In genomic region chr19:7903244-7904073, GRCh38 we compare ENCODE assay signal across 1 cellular context.
TF ChIP-seq lines count a peak whose summit lies in the region.

TSS of gene MAP2K7 (plus strand) at chr19:7903877. CDS start at chr19:7903945, 68 bp downstream.

TF ChIP-seq in WTC11, 78 proteins besides CTCF, POLR2A, EP300 and RAD21 (continued from another document and continues in another):
- TF ChIP-seq ZNF425 (CRISPR knock-in tag; conservative IDR thresholded peaks at IDR 0.05) (no peak), TCF7 (CRISPR knock-in tag; IDR thresholded peaks at IDR 0.05; ENCODE audit: low read depth) (no peak), FOXJ3 (CRISPR knock-in tag; IDR thresholded peaks at IDR 0.05; ENCODE audit: borderline replicate concordance) (no peak), RELA (CRISPR knock-in tag; IDR thresholded peaks at IDR 0.05; ENCODE audit: borderline replicate concordance) (peak; percentile 95; the same call in 1 of the 2 replicates), ETV6 (CRISPR knock-in tag; IDR thresholded peaks at IDR 0.05) (peak; percentile 98), EMX1 (CRISPR knock-in tag; IDR thresholded peaks at IDR 0.05) (no peak), MLX (CRISPR knock-in tag; IDR thresholded peaks at IDR 0.05) (no peak), ZNF281 (CRISPR knock-in tag; IDR thresholded peaks at IDR 0.05) (peak; percentile 93), NFYB (CRISPR knock-in tag; conservative IDR thresholded peaks at IDR 0.05; ENCODE audit: low read depth) (no peak; the same call in 1 of the 2 replicates), ARID4B (CRISPR knock-in tag; IDR thresholded peaks at IDR 0.05; ENCODE audit: borderline replicate concordance) (peak; percentile 74; the same call in 1 of the 2 replicates), PRRX2 (CRISPR knock-in tag; IDR thresholded peaks at IDR 0.05) (no peak), USF2 (CRISPR knock-in tag; IDR thresholded peaks at IDR 0.05) (peak; percentile 40; the same call in 1 of the 2 replicates), FOXP1 (CRISPR knock-in tag; IDR thresholded peaks at IDR 0.05; ENCODE audit: borderline replicate concordance) (peak; percentile 95), ZNF121 (CRISPR knock-in tag; IDR thresholded peaks at IDR 0.05) (no peak), OVOL2 (CRISPR knock-in tag; IDR thresholded peaks at IDR 0.05; ENCODE audit: borderline replicate concordance) (no peak), ELF4 (CRISPR knock-in tag; IDR thresholded peaks at IDR 0.05; ENCODE audit: low read depth) (no peak), ZBTB21 (CRISPR knock-in tag; IDR thresholded peaks at IDR 0.05; ENCODE audit: borderline replicate concordance) (no peak; the same call in 1 of the 2 replicates), JUN (CRISPR knock-in tag; IDR thresholded peaks at IDR 0.05) (no peak), PRDM15 (CRISPR knock-in tag; IDR thresholded peaks at IDR 0.05) (peak; percentile 49; the same call in 1 of the 2 replicates), MYBL2 (CRISPR knock-in tag; IDR thresholded peaks at IDR 0.05) (peak; percentile 76; the same call in 1 of the 2 replicates), HMGXB4 (CRISPR knock-in tag; IDR thresholded peaks at IDR 0.05) (peak; percentile 56; the same call in 1 of the 2 replicates), AFF4 (CRISPR knock-in tag; IDR thresholded peaks at IDR 0.05; ENCODE audit: borderline replicate concordance) (no peak), KAT7 (CRISPR knock-in tag; IDR thresholded peaks at IDR 0.05; ENCODE audit: borderline replicate concordance) (no peak), IRF1 (CRISPR knock-in tag; IDR thresholded peaks at IDR 0.05) (peak; percentile 90), ZNF423 (CRISPR knock-in tag; IDR thresholded peaks at IDR 0.05) (no peak), GRHL2 (CRISPR knock-in tag; IDR thresholded peaks at IDR 0.05; ENCODE audit: insufficient replicate concordance, severe bottlenecking) (no peak), E2F5 (CRISPR knock-in tag; IDR thresholded peaks at IDR 0.05) (peak; percentile 83; the same call in 1 of the 2 replicates), ZNF263 (CRISPR knock-in tag; IDR thresholded peaks at IDR 0.05; ENCODE audit: low read depth) (no peak), GTF2I (CRISPR knock-in tag; conservative IDR thresholded peaks at IDR 0.05) (no peak), CDX4 (CRISPR knock-in tag; IDR thresholded peaks at IDR 0.05; ENCODE audit: borderline replicate concordance) (no peak), CBFB (CRISPR knock-in tag; IDR thresholded peaks at IDR 0.05; ENCODE audit: low read depth) (no peak)
